1 cellular context compared by ENCODE assay signal in the genomic region with DNA sequence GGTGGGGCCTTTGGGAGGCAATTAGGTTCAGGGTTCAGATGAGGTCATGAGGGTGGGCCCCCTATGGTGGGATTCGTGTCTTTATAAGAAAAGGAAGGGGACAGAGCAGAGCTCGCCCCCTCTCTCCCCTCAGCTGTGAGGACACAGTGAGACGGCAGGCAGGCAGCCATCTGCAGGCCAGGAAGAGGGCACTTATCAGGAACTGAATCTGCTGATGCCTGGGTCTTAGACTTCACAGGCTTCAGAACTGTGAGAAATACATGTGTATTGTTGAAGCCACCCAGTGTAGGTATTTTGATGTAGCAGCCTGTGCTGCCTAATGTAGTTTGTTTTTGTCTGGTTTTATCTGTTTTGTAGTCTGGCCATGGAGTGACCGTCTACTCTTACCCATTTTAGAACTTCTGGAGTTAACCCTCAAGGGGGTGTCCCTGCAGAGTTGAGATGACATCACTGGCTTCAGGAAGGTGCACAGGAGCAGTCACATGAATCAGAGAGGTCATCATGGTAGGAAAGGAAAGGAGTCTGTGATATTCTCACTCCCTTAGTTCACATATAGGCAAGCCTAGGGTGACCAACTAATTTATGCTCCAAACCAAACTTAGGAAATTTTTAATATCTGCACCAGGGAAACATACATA.
TF ChIP-seq lines count a peak whose summit lies in the region.

No MANE protein-coding gene starts in this region.

TF ChIP-seq in WTC11, 78 proteins besides CTCF, POLR2A, EP300 and RAD21:
- TF ChIP-seq, protein P1, sequence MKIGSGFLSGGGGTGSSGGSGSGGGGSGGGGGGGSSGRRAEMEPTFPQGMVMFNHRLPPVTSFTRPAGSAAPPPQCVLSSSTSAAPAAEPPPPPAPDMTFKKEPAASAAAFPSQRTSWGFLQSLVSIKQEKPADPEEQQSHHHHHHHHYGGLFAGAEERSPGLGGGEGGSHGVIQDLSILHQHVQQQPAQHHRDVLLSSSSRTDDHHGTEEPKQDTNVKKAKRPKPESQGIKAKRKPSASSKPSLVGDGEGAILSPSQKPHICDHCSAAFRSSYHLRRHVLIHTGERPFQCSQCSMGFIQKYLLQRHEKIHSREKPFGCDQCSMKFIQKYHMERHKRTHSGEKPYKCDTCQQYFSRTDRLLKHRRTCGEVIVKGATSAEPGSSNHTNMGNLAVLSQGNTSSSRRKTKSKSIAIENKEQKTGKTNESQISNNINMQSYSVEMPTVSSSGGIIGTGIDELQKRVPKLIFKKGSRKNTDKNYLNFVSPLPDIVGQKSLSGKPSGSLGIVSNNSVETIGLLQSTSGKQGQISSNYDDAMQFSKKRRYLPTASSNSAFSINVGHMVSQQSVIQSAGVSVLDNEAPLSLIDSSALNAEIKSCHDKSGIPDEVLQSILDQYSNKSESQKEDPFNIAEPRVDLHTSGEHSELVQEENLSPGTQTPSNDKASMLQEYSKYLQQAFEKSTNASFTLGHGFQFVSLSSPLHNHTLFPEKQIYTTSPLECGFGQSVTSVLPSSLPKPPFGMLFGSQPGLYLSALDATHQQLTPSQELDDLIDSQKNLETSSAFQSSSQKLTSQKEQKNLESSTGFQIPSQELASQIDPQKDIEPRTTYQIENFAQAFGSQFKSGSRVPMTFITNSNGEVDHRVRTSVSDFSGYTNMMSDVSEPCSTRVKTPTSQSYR (CRISPR knock-in tag; IDR thresholded peaks at IDR 0.05), result no peak
- TF ChIP-seq TP53 (CRISPR knock-in tag; IDR thresholded peaks at IDR 0.05), result no peak
- TF ChIP-seq TEAD1 (CRISPR knock-in tag; IDR thresholded peaks at IDR 0.05), result no peak
- TF ChIP-seq, protein P2, sequence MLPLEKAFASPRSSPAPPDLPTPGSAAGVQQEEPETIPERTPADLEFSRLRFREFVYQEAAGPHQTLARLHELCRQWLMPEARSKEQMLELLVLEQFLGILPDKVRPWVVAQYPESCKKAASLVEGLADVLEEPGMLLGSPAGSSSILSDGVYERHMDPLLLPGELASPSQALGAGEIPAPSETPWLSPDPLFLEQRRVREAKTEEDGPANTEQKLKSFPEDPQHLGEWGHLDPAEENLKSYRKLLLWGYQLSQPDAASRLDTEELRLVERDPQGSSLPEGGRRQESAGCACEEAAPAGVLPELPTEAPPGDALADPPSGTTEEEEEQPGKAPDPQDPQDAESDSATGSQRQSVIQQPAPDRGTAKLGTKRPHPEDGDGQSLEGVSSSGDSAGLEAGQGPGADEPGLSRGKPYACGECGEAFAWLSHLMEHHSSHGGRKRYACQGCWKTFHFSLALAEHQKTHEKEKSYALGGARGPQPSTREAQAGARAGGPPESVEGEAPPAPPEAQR (CRISPR knock-in tag; IDR thresholded peaks at IDR 0.05), result no peak
- TF ChIP-seq, protein P3, sequence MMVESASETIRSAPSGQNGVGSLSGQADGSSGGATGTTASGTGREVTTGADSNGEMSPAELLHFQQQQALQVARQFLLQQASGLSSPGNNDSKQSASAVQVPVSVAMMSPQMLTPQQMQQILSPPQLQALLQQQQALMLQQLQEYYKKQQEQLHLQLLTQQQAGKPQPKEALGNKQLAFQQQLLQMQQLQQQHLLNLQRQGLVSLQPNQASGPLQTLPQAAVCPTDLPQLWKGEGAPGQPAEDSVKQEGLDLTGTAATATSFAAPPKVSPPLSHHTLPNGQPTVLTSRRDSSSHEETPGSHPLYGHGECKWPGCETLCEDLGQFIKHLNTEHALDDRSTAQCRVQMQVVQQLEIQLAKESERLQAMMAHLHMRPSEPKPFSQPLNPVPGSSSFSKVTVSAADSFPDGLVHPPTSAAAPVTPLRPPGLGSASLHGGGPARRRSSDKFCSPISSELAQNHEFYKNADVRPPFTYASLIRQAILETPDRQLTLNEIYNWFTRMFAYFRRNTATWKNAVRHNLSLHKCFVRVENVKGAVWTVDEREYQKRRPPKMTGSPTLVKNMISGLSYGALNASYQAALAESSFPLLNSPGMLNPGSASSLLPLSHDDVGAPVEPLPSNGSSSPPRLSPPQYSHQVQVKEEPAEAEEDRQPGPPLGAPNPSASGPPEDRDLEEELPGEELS (CRISPR knock-in tag; IDR thresholded peaks at IDR 0.05), result no peak
- TF ChIP-seq ZNF121 (CRISPR knock-in tag; IDR thresholded peaks at IDR 0.05), result no peak
- TF ChIP-seq, protein P4, sequence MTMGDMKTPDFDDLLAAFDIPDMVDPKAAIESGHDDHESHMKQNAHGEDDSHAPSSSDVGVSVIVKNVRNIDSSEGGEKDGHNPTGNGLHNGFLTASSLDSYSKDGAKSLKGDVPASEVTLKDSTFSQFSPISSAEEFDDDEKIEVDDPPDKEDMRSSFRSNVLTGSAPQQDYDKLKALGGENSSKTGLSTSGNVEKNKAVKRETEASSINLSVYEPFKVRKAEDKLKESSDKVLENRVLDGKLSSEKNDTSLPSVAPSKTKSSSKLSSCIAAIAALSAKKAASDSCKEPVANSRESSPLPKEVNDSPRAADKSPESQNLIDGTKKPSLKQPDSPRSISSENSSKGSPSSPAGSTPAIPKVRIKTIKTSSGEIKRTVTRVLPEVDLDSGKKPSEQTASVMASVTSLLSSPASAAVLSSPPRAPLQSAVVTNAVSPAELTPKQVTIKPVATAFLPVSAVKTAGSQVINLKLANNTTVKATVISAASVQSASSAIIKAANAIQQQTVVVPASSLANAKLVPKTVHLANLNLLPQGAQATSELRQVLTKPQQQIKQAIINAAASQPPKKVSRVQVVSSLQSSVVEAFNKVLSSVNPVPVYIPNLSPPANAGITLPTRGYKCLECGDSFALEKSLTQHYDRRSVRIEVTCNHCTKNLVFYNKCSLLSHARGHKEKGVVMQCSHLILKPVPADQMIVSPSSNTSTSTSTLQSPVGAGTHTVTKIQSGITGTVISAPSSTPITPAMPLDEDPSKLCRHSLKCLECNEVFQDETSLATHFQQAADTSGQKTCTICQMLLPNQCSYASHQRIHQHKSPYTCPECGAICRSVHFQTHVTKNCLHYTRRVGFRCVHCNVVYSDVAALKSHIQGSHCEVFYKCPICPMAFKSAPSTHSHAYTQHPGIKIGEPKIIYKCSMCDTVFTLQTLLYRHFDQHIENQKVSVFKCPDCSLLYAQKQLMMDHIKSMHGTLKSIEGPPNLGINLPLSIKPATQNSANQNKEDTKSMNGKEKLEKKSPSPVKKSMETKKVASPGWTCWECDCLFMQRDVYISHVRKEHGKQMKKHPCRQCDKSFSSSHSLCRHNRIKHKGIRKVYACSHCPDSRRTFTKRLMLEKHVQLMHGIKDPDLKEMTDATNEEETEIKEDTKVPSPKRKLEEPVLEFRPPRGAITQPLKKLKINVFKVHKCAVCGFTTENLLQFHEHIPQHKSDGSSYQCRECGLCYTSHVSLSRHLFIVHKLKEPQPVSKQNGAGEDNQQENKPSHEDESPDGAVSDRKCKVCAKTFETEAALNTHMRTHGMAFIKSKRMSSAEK (CRISPR knock-in tag; IDR thresholded peaks at IDR 0.05; ENCODE audit: borderline replicate concordance), result no peak
- TF ChIP-seq NR2C2 (CRISPR knock-in tag; IDR thresholded peaks at IDR 0.05), result no peak
- TF ChIP-seq, protein P5, sequence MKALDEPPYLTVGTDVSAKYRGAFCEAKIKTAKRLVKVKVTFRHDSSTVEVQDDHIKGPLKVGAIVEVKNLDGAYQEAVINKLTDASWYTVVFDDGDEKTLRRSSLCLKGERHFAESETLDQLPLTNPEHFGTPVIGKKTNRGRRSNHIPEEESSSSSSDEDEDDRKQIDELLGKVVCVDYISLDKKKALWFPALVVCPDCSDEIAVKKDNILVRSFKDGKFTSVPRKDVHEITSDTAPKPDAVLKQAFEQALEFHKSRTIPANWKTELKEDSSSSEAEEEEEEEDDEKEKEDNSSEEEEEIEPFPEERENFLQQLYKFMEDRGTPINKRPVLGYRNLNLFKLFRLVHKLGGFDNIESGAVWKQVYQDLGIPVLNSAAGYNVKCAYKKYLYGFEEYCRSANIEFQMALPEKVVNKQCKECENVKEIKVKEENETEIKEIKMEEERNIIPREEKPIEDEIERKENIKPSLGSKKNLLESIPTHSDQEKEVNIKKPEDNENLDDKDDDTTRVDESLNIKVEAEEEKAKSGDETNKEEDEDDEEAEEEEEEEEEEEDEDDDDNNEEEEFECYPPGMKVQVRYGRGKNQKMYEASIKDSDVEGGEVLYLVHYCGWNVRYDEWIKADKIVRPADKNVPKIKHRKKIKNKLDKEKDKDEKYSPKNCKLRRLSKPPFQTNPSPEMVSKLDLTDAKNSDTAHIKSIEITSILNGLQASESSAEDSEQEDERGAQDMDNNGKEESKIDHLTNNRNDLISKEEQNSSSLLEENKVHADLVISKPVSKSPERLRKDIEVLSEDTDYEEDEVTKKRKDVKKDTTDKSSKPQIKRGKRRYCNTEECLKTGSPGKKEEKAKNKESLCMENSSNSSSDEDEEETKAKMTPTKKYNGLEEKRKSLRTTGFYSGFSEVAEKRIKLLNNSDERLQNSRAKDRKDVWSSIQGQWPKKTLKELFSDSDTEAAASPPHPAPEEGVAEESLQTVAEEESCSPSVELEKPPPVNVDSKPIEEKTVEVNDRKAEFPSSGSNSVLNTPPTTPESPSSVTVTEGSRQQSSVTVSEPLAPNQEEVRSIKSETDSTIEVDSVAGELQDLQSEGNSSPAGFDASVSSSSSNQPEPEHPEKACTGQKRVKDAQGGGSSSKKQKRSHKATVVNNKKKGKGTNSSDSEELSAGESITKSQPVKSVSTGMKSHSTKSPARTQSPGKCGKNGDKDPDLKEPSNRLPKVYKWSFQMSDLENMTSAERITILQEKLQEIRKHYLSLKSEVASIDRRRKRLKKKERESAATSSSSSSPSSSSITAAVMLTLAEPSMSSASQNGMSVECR (CRISPR knock-in tag; IDR thresholded peaks at IDR 0.05; ENCODE audit: borderline replicate concordance), result no peak
- TF ChIP-seq, protein P6, sequence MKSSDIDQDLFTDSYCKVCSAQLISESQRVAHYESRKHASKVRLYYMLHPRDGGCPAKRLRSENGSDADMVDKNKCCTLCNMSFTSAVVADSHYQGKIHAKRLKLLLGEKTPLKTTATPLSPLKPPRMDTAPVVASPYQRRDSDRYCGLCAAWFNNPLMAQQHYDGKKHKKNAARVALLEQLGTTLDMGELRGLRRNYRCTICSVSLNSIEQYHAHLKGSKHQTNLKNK (CRISPR knock-in tag; IDR thresholded peaks at IDR 0.05), result no peak
TF ChIP-seq in WTC11: peak in this region for 0.
